In genomic region chr15:52258461-52258860, GRCh38 we compare ENCODE assay signal across 1 cellular context.
TF ChIP-seq lines count a peak whose summit lies in the region.

No MANE protein-coding gene starts in this region.

TF ChIP-seq in H1, 55 proteins besides CTCF, POLR2A, EP300 and RAD21:
- TF ChIP-seq ASH2L (IDR thresholded peaks at IDR 0.05; ENCODE audit: low read length) (no peak), EZH2 (IDR thresholded peaks at IDR 0.05; ENCODE audit: low read depth, low read length, severe bottlenecking) (no peak), HDAC2 (IDR thresholded peaks at IDR 0.05; ENCODE audit: borderline replicate concordance in 1 of 2, low read depth in 2 of 2, low read length in 2 of 2) (no peak), KDM4A (IDR thresholded peaks at IDR 0.05; ENCODE audit: low read depth, low read length, severe bottlenecking) (no peak), SP2 (IDR thresholded peaks at IDR 0.05; ENCODE audit: low read length) (no peak), ZNF274 (IDR thresholded peaks at IDR 0.05; ENCODE audit: borderline replicate concordance, extremely low read depth, low read length) (no peak), TAF1 (IDR thresholded peaks at IDR 0.05; ENCODE audit: low read depth, low read length) (no peak), CBX5 (IDR thresholded peaks at IDR 0.05; ENCODE audit: low read depth, low read length) (no peak), CHD7 (IDR thresholded peaks at IDR 0.05; ENCODE audit: insufficient replicate concordance, low read length) (no peak), CHD1 (IDR thresholded peaks at IDR 0.05; ENCODE audit: low read depth, low read length) (no peak), SRF (IDR thresholded peaks at IDR 0.05; ENCODE audit: low read depth, low read length) (no peak), RFX5 (IDR thresholded peaks at IDR 0.05; ENCODE audit: borderline replicate concordance, low read depth, low read length) (no peak), CHD2 (IDR thresholded peaks at IDR 0.05; ENCODE audit: low read length) (no peak), GTF2F1 (IDR thresholded peaks at IDR 0.05; ENCODE audit: borderline replicate concordance, low read depth, low read length) (no peak), BACH1 (IDR thresholded peaks at IDR 0.05; ENCODE audit: low read length) (no peak), BRCA1 (IDR thresholded peaks at IDR 0.05; ENCODE audit: low read depth, low read length) (no peak), POU5F1 (IDR thresholded peaks at IDR 0.05; ENCODE audit: low read depth, low read length) (no peak), TBP (IDR thresholded peaks at IDR 0.05; ENCODE audit: low read depth, low read length) (no peak), RXRA (IDR thresholded peaks at IDR 0.05; ENCODE audit: insufficient read depth, low read depth, low read length) (no peak)
TF ChIP-seq in H1: peak in this region for 0.
